10 cellular contexts compared by ENCODE assay signal in the genomic region with DNA sequence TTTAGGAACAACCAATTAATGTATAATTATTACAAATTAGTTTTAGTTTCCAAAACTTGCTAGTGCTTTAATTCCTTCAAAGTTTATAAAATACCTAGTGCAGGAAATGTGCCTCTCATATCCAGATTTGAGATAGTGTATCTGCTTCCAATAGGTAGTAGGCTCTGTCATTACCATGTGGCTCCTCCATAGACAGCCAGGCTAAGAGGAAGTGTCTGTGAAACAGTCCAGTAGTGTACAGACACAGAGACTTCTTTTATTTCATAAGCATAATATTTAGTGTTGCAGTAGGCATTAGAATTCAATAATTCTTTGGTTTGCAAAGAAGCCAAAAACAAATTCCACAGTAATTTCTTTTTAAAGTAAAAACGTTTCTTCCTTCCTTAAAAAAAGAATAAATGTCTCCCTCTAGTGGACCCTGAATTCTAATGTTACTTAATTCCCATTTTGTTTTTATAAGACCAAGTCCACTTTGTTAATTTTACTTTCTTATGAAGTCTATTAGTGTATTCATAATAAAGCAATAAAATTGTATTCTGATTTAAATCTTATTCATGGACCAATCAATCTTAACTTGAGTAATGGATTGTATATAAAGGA.
DNase-seq lines count a peak whose midpoint lies in the region; ATAC-seq and FAIRE-seq lines count a peak whose summit lies in the region.
"Had no signal": no experiment of that assay in that cellular context is flagged by ENCODE, and none has a peak within 500 bp of the region (broad histone marks: within the 10 kb centered on the region; RNA-seq: fewer than 3 reads in every experiment).

No MANE protein-coding gene starts in this region.

- no peak overlapping the region for H3K4me3 Mint-ChIP-seq in CD4-positive, CD25-positive, alpha-beta regulatory T cell
- H3K4me3 Mint-ChIP-seq: activated naive CD8-positive, alpha-beta T cell treated with anti-CD3 and anti-CD28 coated beads, Interleukin-2, amount 50 U/mL, for 24 hours had no signal

- ATAC-seq in CD4-positive, CD25-positive, alpha-beta regulatory T cell (ENCODE audit: low read depth in 2 of 2) = no peak
- peak; percentile 75 for ATAC-seq in left lobe of liver
- ATAC-seq in GM21528 (IDR thresholded peaks at IDR 0.05; ENCODE audit: low FRiP score, unreplicated experiment) = no peak
- no peak for ATAC-seq in HG03432 (IDR thresholded peaks at IDR 0.05; ENCODE audit: unreplicated experiment)
- ATAC-seq: activated naive CD8-positive, alpha-beta T cell treated with anti-CD3 and anti-CD28 coated beads, Interleukin-2, amount 50 U/mL, for 24 hours had no signal

- H3K27ac ChIP-seq in CD4-positive, CD25-positive, alpha-beta regulatory T cell (ENCODE audit: insufficient read depth, low read length, poor library complexity, severe bottlenecking) = no peak overlapping the region
- H3K27ac ChIP-seq: SJSA1 had no signal

- H3K9me3 Mint-ChIP-seq in CD4-positive, CD25-positive, alpha-beta regulatory T cell = peaks cover 0 to 4% (median 2%) of the 10 kb centered on the region in 7 donors

- no peaks in the 10 kb centered on the region for H3K27me3 ChIP-seq in CD4-positive, CD25-positive, alpha-beta regulatory T cell (ENCODE audit: control insufficient read depth, insufficient read depth, low read length)
- H3K27me3 ChIP-seq: SJSA1 had no signal

- peak in 2 of 3 donors; percentile 3 to 68 for DNase-seq in CD4-positive, CD25-positive, alpha-beta regulatory T cell
- DNase-seq in HTR-8/SVneo (ENCODE audit: insufficient read length, low spot score) = peak; percentile 7
- no peak for DNase-seq in left lobe of liver (ENCODE audit: low spot score)
- DNase-seq in NCI-H2081 treated with DMSO at 0.1 percent for 48 hours (lab: John Stamatoyannopoulos, UW) = no peak
- no peak for DNase-seq in HK-2 (ENCODE audit: unreplicated experiment)
- DNase-seq: activated naive CD8-positive, alpha-beta T cell treated with anti-CD3 and anti-CD28 coated beads, Interleukin-2, amount 50 U/mL, for 24 hours had no signal

- no peak overlapping the region for H3K4me3 ChIP-seq in CD4-positive, CD25-positive, alpha-beta regulatory T cell (ENCODE audit: low read depth, low read length)
- H3K4me3 ChIP-seq: SJSA1 had no signal

- H3K4me1 ChIP-seq in CD4-positive, CD25-positive, alpha-beta regulatory T cell (ENCODE audit: control insufficient read depth, insufficient read depth, low read length, poor library complexity, severe bottlenecking) = peaks cover 20% of the 10 kb centered on the region
- H3K4me1 ChIP-seq: SJSA1 had no signal

- FAIRE-seq in HTR-8/SVneo (lab: Jason Lieb, UNC) = no peak
- FAIRE-seq in TTC549 (lab: Jason Lieb, UNC) = peak; percentile 95

- no peaks in the 10 kb centered on the region for H3K9me3 ChIP-seq in CD4-positive, CD25-positive, alpha-beta regulatory T cell (ENCODE audit: control insufficient read depth in 2 of 2, low read length in 2 of 2)
- H3K9me3 ChIP-seq: SJSA1 had no signal

- H3K27me3 Mint-ChIP-seq in CD4-positive, CD25-positive, alpha-beta regulatory T cell = peaks cover 4% of the 10 kb centered on the region
- H3K27me3 Mint-ChIP-seq: activated naive CD8-positive, alpha-beta T cell treated with anti-CD3 and anti-CD28 coated beads, Interleukin-2, amount 50 U/mL, for 24 hours had no signal

- peaks cover 12 to 35% (median 22%) of the 10 kb centered on the region in 4 donors for H3K4me1 Mint-ChIP-seq in CD4-positive, CD25-positive, alpha-beta regulatory T cell

- H3K36me3 Mint-ChIP-seq in CD4-positive, CD25-positive, alpha-beta regulatory T cell = peaks cover 10% of the 10 kb centered on the region

- H3K36me3 ChIP-seq in CD4-positive, CD25-positive, alpha-beta regulatory T cell (ENCODE audit: control insufficient read depth, insufficient read depth, low read length) = no peaks in the 10 kb centered on the region
- H3K36me3 ChIP-seq: SJSA1 had no signal

- no peak overlapping the region for H3K27ac Mint-ChIP-seq in CD4-positive, CD25-positive, alpha-beta regulatory T cell
- H3K27ac Mint-ChIP-seq: activated naive CD8-positive, alpha-beta T cell treated with anti-CD3 and anti-CD28 coated beads, Interleukin-2, amount 50 U/mL, for 24 hours had no signal

Comparison
In these comparisons a context has a peak if more than half of its experiments do, and no peak if none do; other contexts are left out.
1. DNase-seq: peak in CD4-positive, CD25-positive, alpha-beta regulatory T cell (2 of 3) and HTR-8/SVneo (single experiment); none in left lobe of liver (single experiment), NCI-H2081 treated with DMSO at 0.1 percent for 48 hours (single experiment) and HK-2 (single experiment).